In genomic region chr1:50418600-50419109, GRCh38 we compare ENCODE assay signal across 10 cellular contexts. TPM values are rescaled to one million over a fixed set of nuclear protein-coding genes. Genes with fewer than 3 reads are reported as not detected.
DNase-seq lines count a peak whose midpoint lies in the region; ATAC-seq, FAIRE-seq and TF ChIP-seq lines count a peak whose summit lies in the region.
"Had no signal": no experiment of that assay in that cellular context is flagged by ENCODE, and none has a peak within 500 bp of the region (broad histone marks: within the 10 kb centered on the region; RNA-seq: fewer than 3 reads in every experiment).

No MANE protein-coding gene starts in this region.

- H3K79me1 ChIP-seq in H9 (ENCODE audit: insufficient read depth, low read depth, low read length, poor library complexity, severe bottlenecking), result no peaks in the 10 kb centered on the region

- H3T11ph ChIP-seq in H9 (ENCODE audit: low read length), result no peak overlapping the region

- no peak overlapping the region for H2BK15ac ChIP-seq in H9 (ENCODE audit: low read depth, low read length)

- no peak overlapping the region for H3K14ac ChIP-seq in H9 (ENCODE audit: insufficient read depth, low read length)

- H3K9me3 Mint-ChIP-seq in H9 (peaks cover 5 to 16% of the 10 kb centered on the region in 2 experiments; a peak in 4 of 5 replicates), brain (peaks cover under 1 to 25% (median 9%) of the 10 kb centered on the region in 5 experiments)
- no peaks in the 10 kb centered on the region for H3K9me3 Mint-ChIP-seq in activated T-helper 1 cell treated with anti-CD3 and anti-CD28 coated beads, Interleukin-12 subunit alpha, Interleukin-12 subunit beta, Interleukin-2, Interleukin-4 antibody, amounts not matched to agents 30 ng/mL and 10 ng/mL and 1 ng/mL, durations not matched to agents 14 hours and 24 hours and 36 hours
- no peaks in the 10 kb centered on the region for H3K9me3 Mint-ChIP-seq in activated T-helper 17 cell treated with anti-CD3 and anti-CD28 coated beads, Interleukin-2, amount 50 U/mL, for 72 hours

- no peak overlapping the region for H2BK12ac ChIP-seq in H9 (ENCODE audit: insufficient read length, low read depth, low read length)

- H2AFZ ChIP-seq in H9 (ENCODE audit: low read length), result no peak overlapping the region
- no peak overlapping the region for H2AFZ ChIP-seq in smooth muscle cell (ENCODE audit: low read depth)

- H3K79me2 ChIP-seq in H9 (ENCODE audit: insufficient read depth, low read length) (no peaks in the 10 kb centered on the region), smooth muscle cell (ENCODE audit: low read depth) (no peaks in the 10 kb centered on the region)

- H2BK5ac ChIP-seq in H9 (ENCODE audit: insufficient read length, low read length), result no peak overlapping the region

- no peak for FAIRE-seq in kidney (lab: Jason Lieb, UNC)

- H3K4me1 ChIP-seq in H9 (ENCODE audit: insufficient read depth, low read length) (no peaks in the 10 kb centered on the region), kidney (ENCODE audit: control insufficient read depth in 1 of 2, insufficient read depth in 1 of 2, low read depth in 1 of 2, low read length in 2 of 2) (peaks cover 0 to 13% of the 10 kb centered on the region in 2 donors), smooth muscle cell (ENCODE audit: low read depth) (peaks cover 21% of the 10 kb centered on the region)

- H4K91ac ChIP-seq in H9 (ENCODE audit: insufficient read length, low read depth, low read length), result no peak overlapping the region

- H3K4me3 ChIP-seq in kidney (ENCODE audit: low read length in 2 of 2) (peak overlapping the region; percentile 4 to 32), smooth muscle cell (peak overlapping the region; percentile 41)

- no peak overlapping the region for H2BK120ac ChIP-seq in H9 (ENCODE audit: low read depth, low read length, poor library complexity, severe bottlenecking)

- DNase-seq in H9 (peak; percentile 50), kidney (peak; percentile 81), smooth muscle cell (lab: John Stamatoyannopoulos, UW; ENCODE audit: unreplicated experiment) (no peak), NCI-H2107 (lab: John Stamatoyannopoulos, UW) (no peak), GOT3 (lab: John Stamatoyannopoulos, UW) (no peak)
- DNase-seq in activated T-helper 1 cell treated with anti-CD3 and anti-CD28 coated beads, Interleukin-12 subunit alpha, Interleukin-12 subunit beta, Interleukin-2, Interleukin-4 antibody, amounts not matched to agents 30 ng/mL and 10 ng/mL and 1 ng/mL, durations not matched to agents 14 hours and 24 hours and 36 hours (ENCODE audit: low spot score), result no peak
- DNase-seq: NCI-H524 treated with DMSO at 0.1 percent for 48 hours had no signal

- H2AK5ac ChIP-seq in H9 (ENCODE audit: insufficient read length, low read length), result no peak overlapping the region

- H3K4me2 ChIP-seq in H9 (ENCODE audit: insufficient read depth, insufficient read length, low read length) (peak overlapping the region; percentile 41), smooth muscle cell (peak overlapping the region; percentile 84)

- H3K27me3 Mint-ChIP-seq in H9 (ENCODE audit: low read depth) (peaks cover 98% of the 10 kb centered on the region), brain (peaks cover 97% of the 10 kb centered on the region)
- H3K27me3 Mint-ChIP-seq in activated T-helper 1 cell treated with anti-CD3 and anti-CD28 coated beads, Interleukin-12 subunit alpha, Interleukin-12 subunit beta, Interleukin-2, Interleukin-4 antibody, amounts not matched to agents 30 ng/mL and 10 ng/mL and 1 ng/mL, durations not matched to agents 14 hours and 24 hours and 36 hours (ENCODE audit: insufficient read depth), result peaks cover 75% of the 10 kb centered on the region
- H3K27me3 Mint-ChIP-seq in activated T-helper 17 cell treated with anti-CD3 and anti-CD28 coated beads, Interleukin-2, amount 50 U/mL, for 72 hours, result peaks cover 67% of the 10 kb centered on the region

- no peak overlapping the region for H3K23ac ChIP-seq in H9 (ENCODE audit: insufficient read length, low read depth, low read length)

- H3K4ac ChIP-seq in H9 (ENCODE audit: low read depth, low read length), result no peak overlapping the region

- H3K4me1 Mint-ChIP-seq in H9 (peaks cover 35 to 51% of the 10 kb centered on the region in 2 experiments), brain (peaks cover 59% of the 10 kb centered on the region)
- H3K4me1 Mint-ChIP-seq in activated T-helper 1 cell treated with anti-CD3 and anti-CD28 coated beads, Interleukin-12 subunit alpha, Interleukin-12 subunit beta, Interleukin-2, Interleukin-4 antibody, amounts not matched to agents 30 ng/mL and 10 ng/mL and 1 ng/mL, durations not matched to agents 14 hours and 24 hours and 36 hours (ENCODE audit: low read depth), result peaks cover 22% of the 10 kb centered on the region
- peaks cover 24% of the 10 kb centered on the region for H3K4me1 Mint-ChIP-seq in activated T-helper 17 cell treated with anti-CD3 and anti-CD28 coated beads, Interleukin-2, amount 50 U/mL, for 72 hours

- no peak overlapping the region for H4K8ac ChIP-seq in H9 (replicated peaks; ENCODE audit: insufficient read length, low read depth, low read length)

- no peaks in the 10 kb centered on the region for H3K36me3 ChIP-seq in kidney (ENCODE audit: control insufficient read depth in 1 of 2, insufficient read depth in 2 of 2, low read length in 2 of 2)
- H3K36me3 ChIP-seq in smooth muscle cell (ENCODE audit: low read depth), result no peaks in the 10 kb centered on the region

- H4K20me1 ChIP-seq in H9 (ENCODE audit: control insufficient read depth, insufficient read depth, insufficient read length), result no peaks in the 10 kb centered on the region
- no peaks in the 10 kb centered on the region for H4K20me1 ChIP-seq in smooth muscle cell (ENCODE audit: low read depth)

- no peak overlapping the region for H4K5ac ChIP-seq in H9 (ENCODE audit: insufficient read length, low read depth, low read length)

- no peaks in the 10 kb centered on the region for H3K9me3 ChIP-seq in H9 (ENCODE audit: control insufficient read depth, low read depth, low read length)
- peaks cover 0 to 2% of the 10 kb centered on the region in 2 donors for H3K9me3 ChIP-seq in kidney (ENCODE audit: control insufficient read depth in 1 of 2, low read length in 2 of 2)
- H3K9me3 ChIP-seq in smooth muscle cell (replicated peaks; ENCODE audit: low read depth), result no peaks in the 10 kb centered on the region

- no peak for ATAC-seq in activated T-helper 17 cell treated with anti-CD3 and anti-CD28 coated beads, Interleukin-2, amount 50 U/mL, for 72 hours (replicated peaks)

- no peak overlapping the region for H3K27ac Mint-ChIP-seq in H9
- H3K27ac Mint-ChIP-seq in brain, result peak overlapping the region in 3 of 5 experiments; percentile 79 to 96 (median 94)
- no peak overlapping the region for H3K27ac Mint-ChIP-seq in activated T-helper 1 cell treated with anti-CD3 and anti-CD28 coated beads, Interleukin-12 subunit alpha, Interleukin-12 subunit beta, Interleukin-2, Interleukin-4 antibody, amounts not matched to agents 30 ng/mL and 10 ng/mL and 1 ng/mL, durations not matched to agents 14 hours and 24 hours and 36 hours
- H3K27ac Mint-ChIP-seq in activated T-helper 17 cell treated with anti-CD3 and anti-CD28 coated beads, Interleukin-2, amount 50 U/mL, for 72 hours, result no peak overlapping the region

- no peak for TF ChIP-seq CTCF in H9 (conservative IDR thresholded peaks at IDR 0.05)
- TF ChIP-seq CTCF in brain (conservative IDR thresholded peaks at IDR 0.05), result no peak
- no peak for TF ChIP-seq CTCF in kidney (IDR thresholded peaks at IDR 0.05; ENCODE audit: borderline replicate concordance, extremely low read depth, insufficient read depth)
- no peak for TF ChIP-seq CTCF in smooth muscle cell (IDR thresholded peaks at IDR 0.05; ENCODE audit: borderline replicate concordance, insufficient read depth, poor library complexity, severe bottlenecking)

- no CpG with 5 or more reads among the region's 64 CpGs for WGBS in H9 (ENCODE audit: extremely low coverage, insufficient read length, low lambda C conversion rate)
- 3% methylated on average over 61 of the region's 64 CpGs for WGBS in smooth muscle cell (ENCODE audit: low lambda C conversion rate)

- H3K27me3 ChIP-seq in H9 (ENCODE audit: insufficient read depth, low read length) (peaks cover 98% of the 10 kb centered on the region), smooth muscle cell (ENCODE audit: low read depth) (peaks cover 99% of the 10 kb centered on the region)

- H3F3A ChIP-seq in smooth muscle cell (ENCODE audit: low read depth), result no peaks in the 10 kb centered on the region

- intact Hi-C loops in kidney (cut with DNase I), result no loop called here
- intact Hi-C loops in activated T-helper 1 cell treated with anti-CD3 and anti-CD28 coated beads, Interleukin-12 subunit alpha, Interleukin-12 subunit beta, Interleukin-2, Interleukin-4 antibody, amounts not matched to agents 30 ng/mL and 10 ng/mL and 1 ng/mL, durations not matched to agents 14 hours and 24 hours and 36 hours (cut with micrococcal nuclease), result loop anchor here (1.0 kb wide), 1 partner anchor 9 kb away; no protein-coding TSS in a partner anchor

- H3K56ac ChIP-seq in H9 (ENCODE audit: insufficient read length, low read depth, low read length), result no peak overlapping the region

- H3K23me2 ChIP-seq in H9 (ENCODE audit: insufficient read length, low read depth, low read length, poor library complexity, severe bottlenecking), result peaks cover 22% of the 10 kb centered on the region

- no peak overlapping the region for H3K18ac ChIP-seq in H9 (ENCODE audit: insufficient read length, low read depth, low read length)

- peaks cover 0 to 2% (median 0%) of the 10 kb centered on the region in 3 experiments; a peak in 3 of 7 replicates for H3K36me3 Mint-ChIP-seq in H9 (ENCODE audit: insufficient read depth in 1 of 3, low read depth in 3 of 3)
- H3K36me3 Mint-ChIP-seq in brain, result no peaks in the 10 kb centered on the region
- H3K36me3 Mint-ChIP-seq in activated T-helper 1 cell treated with anti-CD3 and anti-CD28 coated beads, Interleukin-12 subunit alpha, Interleukin-12 subunit beta, Interleukin-2, Interleukin-4 antibody, amounts not matched to agents 30 ng/mL and 10 ng/mL and 1 ng/mL, durations not matched to agents 14 hours and 24 hours and 36 hours (ENCODE audit: low read depth), result peaks cover 6% of the 10 kb centered on the region
- peaks cover 19% of the 10 kb centered on the region for H3K36me3 Mint-ChIP-seq in activated T-helper 17 cell treated with anti-CD3 and anti-CD28 coated beads, Interleukin-2, amount 50 U/mL, for 72 hours (ENCODE audit: low read depth)

- H3K27ac ChIP-seq in H9 (ENCODE audit: insufficient read length, low read depth, low read length), result no peak overlapping the region
- H3K27ac ChIP-seq in kidney (ENCODE audit: low read depth in 2 of 2, low read length in 2 of 2), result no peak overlapping the region
- no peak overlapping the region for H3K27ac ChIP-seq in smooth muscle cell (ENCODE audit: low read depth)

- H3K4me3 Mint-ChIP-seq in H9 (peak overlapping the region; percentile 49 to 68; a peak in 4 of 5 replicates), brain (peak overlapping the region; percentile 56 to 85 (median 76))
- no peak overlapping the region for H3K4me3 Mint-ChIP-seq in activated T-helper 1 cell treated with anti-CD3 and anti-CD28 coated beads, Interleukin-12 subunit alpha, Interleukin-12 subunit beta, Interleukin-2, Interleukin-4 antibody, amounts not matched to agents 30 ng/mL and 10 ng/mL and 1 ng/mL, durations not matched to agents 14 hours and 24 hours and 36 hours
- H3K4me3 Mint-ChIP-seq in activated T-helper 17 cell treated with anti-CD3 and anti-CD28 coated beads, Interleukin-2, amount 50 U/mL, for 72 hours, result no peak overlapping the region

- H3K9ac ChIP-seq in H9 (ENCODE audit: extremely low read depth, insufficient read length, low read length), result no peak overlapping the region
- no peak overlapping the region for H3K9ac ChIP-seq in kidney (ENCODE audit: low read length in 2 of 2)
- no peak overlapping the region for H3K9ac ChIP-seq in smooth muscle cell (ENCODE audit: low read depth)

- H2BK20ac ChIP-seq in H9 (ENCODE audit: low read depth, low read length, poor library complexity, severe bottlenecking), result no peak overlapping the region

RNA-seq across cellular contexts. Expression of gene DMRTA2, which starts 4.6 kb away (rescaled TPM):
- total RNA-seq in H9 (2021) (0.07 and 0.11 TPM in 2 replicates), kidney (not detected), smooth muscle cell (0.04 and 0.13 TPM in 2 replicates)
- polyA plus RNA-seq in brain (ENCODE audit: insufficient read depth, low read depth, low replicate concordance) (19.7 TPM), kidney (ENCODE audit: insufficient read depth, low read depth, low replicate concordance) (not detected), smooth muscle cell (0.05 TPM in 1 of 2 replicates, not detected in the other)
- not detected in 2 replicates for total RNA-seq in activated T-helper 1 cell treated with anti-CD3 and anti-CD28 coated beads, Interleukin-12 subunit alpha, Interleukin-12 subunit beta, Interleukin-2, Interleukin-4 antibody, amounts not matched to agents 30 ng/mL and 10 ng/mL and 1 ng/mL, durations not matched to agents 14 hours and 24 hours and 36 hours
- not detected for total RNA-seq in activated T-helper 17 cell treated with anti-CD3 and anti-CD28 coated beads, Interleukin-2, amount 50 U/mL, for 72 hours
- total RNA-seq: cerebellum had no signal

Comparison
In these comparisons a context has a peak if more than half of its experiments do, and no peak if none do; other contexts are left out.
1. DNase-seq: peak in H9 (single experiment) and kidney (single experiment); none in smooth muscle cell (single experiment), NCI-H2107 (single experiment), activated T-helper 1 cell treated with anti-CD3 and anti-CD28 coated beads, Interleukin-12 subunit alpha, Interleukin-12 subunit beta, Interleukin-2, Interleukin-4 antibody, amounts not matched to agents 30 ng/mL and 10 ng/mL and 1 ng/mL, durations not matched to agents 14 hours and 24 hours and 36 hours (single experiment) and GOT3 (single experiment).
2. H3K27ac Mint-ChIP-seq: peak in brain (3 of 5); none in H9 (0 of 3), activated T-helper 1 cell treated with anti-CD3 and anti-CD28 coated beads, Interleukin-12 subunit alpha, Interleukin-12 subunit beta, Interleukin-2, Interleukin-4 antibody, amounts not matched to agents 30 ng/mL and 10 ng/mL and 1 ng/mL, durations not matched to agents 14 hours and 24 hours and 36 hours (single experiment) and activated T-helper 17 cell treated with anti-CD3 and anti-CD28 coated beads, Interleukin-2, amount 50 U/mL, for 72 hours (single experiment).
3. H3K4me3 Mint-ChIP-seq: peak in H9 (2 of 2) and brain (5 of 5); none in activated T-helper 1 cell treated with anti-CD3 and anti-CD28 coated beads, Interleukin-12 subunit alpha, Interleukin-12 subunit beta, Interleukin-2, Interleukin-4 antibody, amounts not matched to agents 30 ng/mL and 10 ng/mL and 1 ng/mL, durations not matched to agents 14 hours and 24 hours and 36 hours (single experiment) and activated T-helper 17 cell treated with anti-CD3 and anti-CD28 coated beads, Interleukin-2, amount 50 U/mL, for 72 hours (single experiment).